1 cellular context compared by ENCODE assay signal in genomic region chr6:21163838-21164180, GRCh38.
TF ChIP-seq lines count a peak whose summit lies in the region.

No MANE protein-coding gene starts in this region.

TF ChIP-seq in K562, 482 proteins besides CTCF, POLR2A, EP300 and RAD21 (continued from another document):
- 0 out of 4 replicates have a peak, but pooled peaks of 1 of the 2 experiments have one; percentile 8 for TF ChIP-seq MLLT1 (IDR thresholded peaks at IDR 0.05)
- 0 out of 2 replicates have a peak, but pooled peaks have one; percentile 34 for TF ChIP-seq ELF4 (CRISPR knock-in tag; IDR thresholded peaks at IDR 0.05)
- TF ChIP-seq SUPT5H (IDR thresholded peaks at IDR 0.05) = no peak
- peak; percentile 90 for TF ChIP-seq POLR2H (tag; IDR thresholded peaks at IDR 0.05; ENCODE audit: low read depth)
- TF ChIP-seq DLX4 (CRISPR knock-in tag; IDR thresholded peaks at IDR 0.05) = no peak
- no peak for TF ChIP-seq FIP1L1 (IDR thresholded peaks at IDR 0.05; ENCODE audit: low read depth, low read length, poor library complexity, severe bottlenecking)
- 0 out of 2 replicates have a peak, but pooled peaks have one; percentile 5 for TF ChIP-seq SMAD4 (CRISPR knock-in tag; conservative IDR thresholded peaks at IDR 0.05)
- TF ChIP-seq IRF1 (CRISPR knock-in tag; IDR thresholded peaks at IDR 0.05; ENCODE audit: borderline replicate concordance) = no peak
- no peak for TF ChIP-seq PATZ1 (CRISPR knock-in tag; IDR thresholded peaks at IDR 0.05; ENCODE audit: borderline replicate concordance)
- TF ChIP-seq JUND (IDR thresholded peaks at IDR 0.05; ENCODE audit: borderline replicate concordance, low read depth, low read length) = no peak
- 0 out of 3 replicates have a peak, but pooled peaks have one; percentile 7 for TF ChIP-seq JUND (tag; IDR thresholded peaks at IDR 0.05; ENCODE audit: borderline replicate concordance, low read depth, low read length)
- TF ChIP-seq RBM17 (IDR thresholded peaks at IDR 0.05; ENCODE audit: borderline replicate concordance, low read depth, low read length) = no peak
